Comparison of ENCODE assay signal across 8 cellular contexts in genomic region chr10:100826983-100827818, GRCh38.
DNase-seq lines count a peak whose midpoint lies in the region; ATAC-seq, FAIRE-seq and TF ChIP-seq lines count a peak whose summit lies in the region.

No MANE protein-coding gene starts in this region.

- no peaks in the 10 kb centered on the region for H3K36me3 Mint-ChIP-seq in activated T-cell treated with anti-CD3 and anti-CD28 coated beads, Interleukin-2, amount 50 U/mL, for 4 hours (ENCODE audit: insufficient read depth)

- H3K4me3 Mint-ChIP-seq in activated T-cell treated with anti-CD3 and anti-CD28 coated beads, Interleukin-2, amount 50 U/mL, for 4 hours: peak overlapping the region; percentile 69

- DNase-seq in D721Med (ENCODE audit: insufficient read length, low spot score) (peak; percentile 63), M059J (ENCODE audit: low read depth) (peak; percentile 7), left ventricle myocardium superior (peak; percentile 34), dedifferentiated amniotic fluid mesenchymal stem cell (ENCODE audit: extremely low spot score) (no peak), NCI-H1436 treated with DMSO at 0.1 percent for 48 hours (lab: John Stamatoyannopoulos, UW) (no peak), HT-29 (ENCODE audit: low spot score) (no peak)
- DNase-seq in activated T-cell treated with anti-CD3 and anti-CD28 coated beads, Interleukin-2, amount 50 U/mL, for 4 hours: no peak

- H3K27me3 Mint-ChIP-seq in activated T-cell treated with anti-CD3 and anti-CD28 coated beads, Interleukin-2, amount 50 U/mL, for 4 hours (ENCODE audit: low read depth): peaks cover 78% of the 10 kb centered on the region

- intact Hi-C loops in left ventricle myocardium superior (cut with micrococcal nuclease): no loop called here

- no peak overlapping the region for H3K4me3 ChIP-seq in skeletal muscle satellite cell (ENCODE audit: low read length)

- peak overlapping the region; percentile 41 for H3K4me2 ChIP-seq in skeletal muscle satellite cell (ENCODE audit: low read length)

- H3K9me3 ChIP-seq in skeletal muscle satellite cell (replicated peaks; ENCODE audit: low read length): no peaks in the 10 kb centered on the region

- peaks cover 15% of the 10 kb centered on the region for H3K4me1 ChIP-seq in skeletal muscle satellite cell (ENCODE audit: control insufficient read depth, insufficient read depth, low read length)

- H3K36me3 ChIP-seq in skeletal muscle satellite cell (ENCODE audit: insufficient read depth, low read length): no peaks in the 10 kb centered on the region

- H3K4me1 Mint-ChIP-seq in activated T-cell treated with anti-CD3 and anti-CD28 coated beads, Interleukin-2, amount 50 U/mL, for 4 hours (ENCODE audit: low read depth): peaks cover 25% of the 10 kb centered on the region

- peak; percentile 41 to 51 for ATAC-seq in activated T-cell treated with anti-CD3 and anti-CD28 coated beads, Interleukin-2, amount 50 U/mL, for 4 hours
- peak; percentile 48 for ATAC-seq in left ventricle myocardium superior

- H3K9ac ChIP-seq in skeletal muscle satellite cell (ENCODE audit: low read depth, low read length): no peak overlapping the region

- H3K9me3 Mint-ChIP-seq in activated T-cell treated with anti-CD3 and anti-CD28 coated beads, Interleukin-2, amount 50 U/mL, for 4 hours: no peaks in the 10 kb centered on the region

- TF ChIP-seq CTCF in D721Med (IDR thresholded peaks at IDR 0.05; ENCODE audit: insufficient read depth, missing control alignments): peak; percentile 25

- peaks cover 97% of the 10 kb centered on the region for H3K27me3 ChIP-seq in skeletal muscle satellite cell (ENCODE audit: control insufficient read depth, insufficient read depth, low read length)

- no peak for FAIRE-seq in D721Med (lab: Jason Lieb, UNC)

Comparison
In these comparisons a context has a peak if more than half of its experiments do, and no peak if none do; other contexts are left out.
1. DNase-seq: peak in D721Med (single experiment), M059J (single experiment) and left ventricle myocardium superior (single experiment); none in activated T-cell treated with anti-CD3 and anti-CD28 coated beads, Interleukin-2, amount 50 U/mL, for 4 hours (single experiment), dedifferentiated amniotic fluid mesenchymal stem cell (single experiment), NCI-H1436 treated with DMSO at 0.1 percent for 48 hours (single experiment) and HT-29 (single experiment).